ENCODE assay signal across 14 cellular contexts in the genomic region with DNA sequence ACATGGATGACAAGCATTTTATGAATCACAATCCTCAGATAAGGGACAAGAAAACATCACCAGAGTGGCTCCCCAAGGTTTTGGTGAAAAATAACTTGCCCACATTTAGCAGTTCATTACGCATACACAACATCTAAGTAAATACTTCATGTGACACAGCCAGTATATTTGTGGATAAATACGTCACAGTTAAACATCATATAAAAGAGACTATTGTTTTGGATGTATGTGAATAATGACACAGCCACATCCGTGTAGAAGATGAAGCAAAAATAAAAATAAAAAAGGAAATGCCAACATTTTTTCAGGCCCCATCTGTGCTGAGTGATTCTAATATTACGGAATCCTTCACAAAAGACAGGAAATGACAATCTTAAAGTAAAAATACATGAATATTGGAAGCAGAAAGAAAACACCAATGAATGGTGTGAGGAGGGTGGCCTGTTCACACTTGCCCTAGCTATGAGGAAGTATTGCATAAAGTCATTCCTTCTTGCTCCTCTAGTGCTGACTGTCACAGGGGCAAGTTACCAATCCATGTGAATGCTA.
DNase-seq lines count a peak whose midpoint lies in the region; TF ChIP-seq lines count a peak whose summit lies in the region.
"Had no signal": no experiment of that assay in that cellular context is flagged by ENCODE, and none has a peak within 500 bp of the region (broad histone marks: within the 10 kb centered on the region; RNA-seq: fewer than 3 reads in every experiment).

No MANE protein-coding gene starts in this region.

- H3K9me3 ChIP-seq in left ventricle myocardium inferior (replicated peaks), result no peaks in the 10 kb centered on the region
- H3K9me3 ChIP-seq: pancreas, tibial nerve had no signal

- H3K36me3 Mint-ChIP-seq in Calu3 (ENCODE audit: insufficient read depth, unreplicated experiment) (no peaks in the 10 kb centered on the region), progenitor cell of endocrine pancreas (ENCODE audit: insufficient read depth) (no peaks in the 10 kb centered on the region)

- H3K4me3 Mint-ChIP-seq in Calu3 (ENCODE audit: low read depth, unreplicated experiment), result no peak overlapping the region
- no peak overlapping the region for H3K4me3 Mint-ChIP-seq in progenitor cell of endocrine pancreas (ENCODE audit: low read depth)
- H3K4me3 Mint-ChIP-seq: activated naive CD8-positive, alpha-beta T cell treated with anti-CD3 and anti-CD28 coated beads, Interleukin-2, amount 10 ng/mL, durations not matched to agents 7 days and 5 days; CD4-positive, alpha-beta T cell had no signal

- CTCF ChIA-PET in Calu3 (lab: Charles Lee), result no interaction called here

- H3K36me3 ChIP-seq in left ventricle myocardium inferior, result no peaks in the 10 kb centered on the region
- H3K36me3 ChIP-seq: pancreas, tibial nerve had no signal

- no peak overlapping the region for H3K4me3 ChIP-seq in left ventricle myocardium inferior
- H3K4me3 ChIP-seq: GM12878, pancreas, tibial nerve had no signal

- BruUV-seq in Calu3 (replicated peaks; lab: Mats Ljungman, UMichigan), result no TSS peak

- TF ChIP-seq CTCF in Calu3 (IDR thresholded peaks at IDR 0.05; ENCODE audit: unreplicated experiment) (no peak), progenitor cell of endocrine pancreas (IDR thresholded peaks at IDR 0.05; ENCODE audit: unreplicated experiment) (no peak), left ventricle myocardium inferior (IDR thresholded peaks at IDR 0.05; ENCODE audit: borderline replicate concordance) (no peak)

- H3K27me3 ChIP-seq in left ventricle myocardium inferior (ENCODE audit: low read depth), result no peaks in the 10 kb centered on the region
- H3K27me3 ChIP-seq: pancreas, tibial nerve had no signal

- peaks cover 5% of the 10 kb centered on the region for H3K4me1 ChIP-seq in left ventricle myocardium inferior

- H3K27ac Mint-ChIP-seq in Calu3 (ENCODE audit: unreplicated experiment), result peak overlapping the region; percentile 95
- H3K27ac Mint-ChIP-seq in progenitor cell of endocrine pancreas, result peak overlapping the region; percentile 4
- H3K27ac Mint-ChIP-seq: activated naive CD8-positive, alpha-beta T cell treated with anti-CD3 and anti-CD28 coated beads, Interleukin-2, amount 10 ng/mL, durations not matched to agents 7 days and 5 days; CD4-positive, alpha-beta T cell had no signal

- intact Hi-C loops in Calu3 (cut with micrococcal nuclease; ENCODE audit: unreplicated experiment), result loop anchor here (1.0 to 10.0 kb wide), 3 partner anchors 26 to 256 kb away; no protein-coding TSS in a partner anchor
- intact Hi-C loops in left ventricle myocardium inferior (cut with micrococcal nuclease), result no loop called here

- DNase-seq in Calu3 (peak; percentile 4), NCI-H345 treated with DMSO at 0.1 percent for 48 hours (lab: John Stamatoyannopoulos, UW; ENCODE audit: unreplicated experiment) (peak; percentile 61), dermis microvascular lymphatic vessel endothelial cell (ENCODE audit: low read depth in 2 of 2) (peak; percentile 25 to 79), progenitor cell of endocrine pancreas (ENCODE audit: low spot score, unreplicated experiment) (no peak), left ventricle myocardium inferior (no peak), NCI-H2196 (lab: John Stamatoyannopoulos, UW; ENCODE audit: unreplicated experiment) (no peak), NCI-H1436 (lab: John Stamatoyannopoulos, UW) (no peak)
- DNase-seq in activated naive CD4-positive, alpha-beta T cell treated with anti-CD3 and anti-CD28 coated beads, Interleukin-2, amount 50 U/mL, for 16 hours, result no peak
- DNase-seq: activated naive CD8-positive, alpha-beta T cell treated with anti-CD3 and anti-CD28 coated beads, Interleukin-2, amount 10 ng/mL, durations not matched to agents 7 days and 5 days; CD4-positive, alpha-beta T cell; NCI-H2029 treated with DMSO at 0.1 percent for 48 hours; pancreas had no signal

- H3K27me3 Mint-ChIP-seq in Calu3 (ENCODE audit: unreplicated experiment), result no peaks in the 10 kb centered on the region
- no peaks in the 10 kb centered on the region for H3K27me3 Mint-ChIP-seq in progenitor cell of endocrine pancreas
- H3K27me3 Mint-ChIP-seq: activated naive CD8-positive, alpha-beta T cell treated with anti-CD3 and anti-CD28 coated beads, Interleukin-2, amount 10 ng/mL, durations not matched to agents 7 days and 5 days; CD4-positive, alpha-beta T cell had no signal

- H3K9me3 Mint-ChIP-seq in Calu3 (ENCODE audit: low read depth, unreplicated experiment) (no peaks in the 10 kb centered on the region), progenitor cell of endocrine pancreas (ENCODE audit: low read depth) (peaks cover 9% of the 10 kb centered on the region)
- H3K9me3 Mint-ChIP-seq: activated naive CD8-positive, alpha-beta T cell treated with anti-CD3 and anti-CD28 coated beads, Interleukin-2, amount 10 ng/mL, durations not matched to agents 7 days and 5 days; CD4-positive, alpha-beta T cell had no signal

- no peak overlapping the region for H3K27ac ChIP-seq in left ventricle myocardium inferior (replicated peaks)
- H3K27ac ChIP-seq: pancreas, tibial nerve had no signal

- peaks cover 12% of the 10 kb centered on the region for H3K4me1 Mint-ChIP-seq in Calu3 (ENCODE audit: low read depth, unreplicated experiment)
- H3K4me1 Mint-ChIP-seq in progenitor cell of endocrine pancreas (ENCODE audit: low read depth), result peaks cover 41% of the 10 kb centered on the region

Comparison
In these comparisons a context has a peak if more than half of its experiments do, and no peak if none do; other contexts are left out.
1. DNase-seq: peak in Calu3 (single experiment), NCI-H345 treated with DMSO at 0.1 percent for 48 hours (single experiment) and dermis microvascular lymphatic vessel endothelial cell (2 of 2); none in progenitor cell of endocrine pancreas (single experiment), activated naive CD4-positive, alpha-beta T cell treated with anti-CD3 and anti-CD28 coated beads, Interleukin-2, amount 50 U/mL, for 16 hours (single experiment), left ventricle myocardium inferior (single experiment), NCI-H2196 (single experiment) and NCI-H1436 (single experiment).